Comparison of ENCODE assay signal across 25 cellular contexts in the genomic region with DNA sequence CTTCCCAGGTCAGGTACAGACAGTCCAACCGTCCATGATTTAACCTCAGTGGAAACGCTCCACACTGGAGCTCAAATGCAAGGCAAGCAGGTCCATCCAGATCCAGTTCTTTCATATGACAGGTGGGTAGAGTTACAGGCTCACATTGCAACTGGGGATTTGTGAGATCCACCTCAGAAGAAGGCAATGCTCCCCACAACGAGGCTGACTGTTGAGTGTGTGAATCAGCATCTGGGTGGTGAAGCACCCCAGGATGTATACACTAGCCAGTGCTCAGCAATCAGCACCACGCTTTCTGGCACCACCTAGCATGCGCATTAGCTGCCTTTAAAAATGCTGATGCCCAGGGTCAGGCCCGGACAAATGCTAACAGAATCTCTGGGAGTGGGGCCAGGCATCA.
"Had no signal": no experiment of that assay in that cellular context is flagged by ENCODE, and none has a peak within 500 bp of the region (broad histone marks: within the 10 kb centered on the region; RNA-seq: fewer than 3 reads in every experiment).

No MANE protein-coding gene starts in this region.

- H3K27ac ChIP-seq: adrenal gland, body of pancreas, cardiac muscle cell, colonic mucosa, gastroesophageal sphincter, hepatocyte, left ventricle myocardium inferior, neural progenitor cell, tibial nerve had no signal

- ATAC-seq: activated naive CD4-positive, alpha-beta T cell treated with anti-CD3 and anti-CD28 coated beads, Interleukin-2, amount 50 U/mL, for 72 hours; body of pancreas; gastroesophageal sphincter; natural killer cell; right cardiac atrium had no signal

- H3K9ac ChIP-seq: neural progenitor cell had no signal

- H3K4me1 ChIP-seq: adrenal gland, body of pancreas, colonic mucosa, gastroesophageal sphincter, left ventricle myocardium inferior, tibial nerve had no signal

- H3K27ac Mint-ChIP-seq: activated naive CD4-positive, alpha-beta T cell treated with anti-CD3 and anti-CD28 coated beads, Interleukin-2, amount 50 U/mL, for 72 hours; natural killer cell; neural progenitor cell; T-helper 1 cell treated with Interleukin-12 subunit alpha and Interleukin-12 subunit beta and Interleukin-4 antibody, amounts not matched to agents 30 μg/mL and 1 μg/mL, for 36 hours had no signal

- DNase-seq: activated CD8-positive, alpha-beta memory T cell treated with anti-CD3 and anti-CD28 coated beads for 24 hours; activated CD8-positive, alpha-beta memory T cell treated with anti-CD3 and anti-CD28 coated beads, Interleukin-2, amount 50 U/mL, for 4 hours; activated naive CD4-positive, alpha-beta T cell; activated T-cell treated with anti-CD3 and anti-CD28 coated beads, Interleukin-2, amount 50 U/mL, for 24 hours; adrenal gland; aorta; body of pancreas; cerebellar nuclear complex; colonic mucosa; effector CD8-positive, alpha-beta T cell; islet precursor cell; left ventricle myocardium inferior; mesendoderm; natural killer cell; right cardiac atrium; stimulated activated naive CD4-positive, alpha-beta T cell treated with Interleukin-2 at 50 U/mL for 16 hours; T1000 had no signal

- H3K4me3 ChIP-seq: adrenal gland, body of pancreas, cardiac muscle cell, colonic mucosa, gastroesophageal sphincter, hepatocyte, left ventricle myocardium inferior, lung, neural progenitor cell, tibial nerve had no signal

- H3K36me3 Mint-ChIP-seq: natural killer cell, neural progenitor cell had no signal

- H3K4me2 ChIP-seq: hepatocyte, neural progenitor cell had no signal

- H3K36me3 ChIP-seq: adrenal gland, cardiac muscle cell, colonic mucosa, gastroesophageal sphincter, left ventricle myocardium inferior, neural progenitor cell, tibial nerve had no signal

- H3K27me3 ChIP-seq: adrenal gland, body of pancreas, colonic mucosa, gastroesophageal sphincter, hepatocyte, neural progenitor cell, tibial nerve had no signal

- H3K4me3 Mint-ChIP-seq: activated T-cell treated with anti-CD3 and anti-CD28 coated beads, Interleukin-2, amount 50 U/mL, for 24 hours; natural killer cell; neural progenitor cell; T-helper 1 cell treated with Interleukin-12 subunit alpha and Interleukin-12 subunit beta and Interleukin-4 antibody, amounts not matched to agents 30 μg/mL and 1 μg/mL, for 36 hours had no signal

- H2AFZ ChIP-seq: hepatocyte, neural progenitor cell had no signal

- H3K79me2 ChIP-seq: hepatocyte had no signal

- H3K27me3 Mint-ChIP-seq: activated T-cell treated with anti-CD3 and anti-CD28 coated beads, Interleukin-2, amount 50 U/mL, for 24 hours had no signal

- H3K9me3 ChIP-seq: adrenal gland, body of pancreas, colonic mucosa, gastroesophageal sphincter, left ventricle myocardium inferior, tibial nerve had no signal

- H3K9me3 Mint-ChIP-seq: activated T-cell treated with anti-CD3 and anti-CD28 coated beads, Interleukin-2, amount 50 U/mL, for 24 hours; natural killer cell; neural progenitor cell; T-helper 1 cell treated with Interleukin-12 subunit alpha and Interleukin-12 subunit beta and Interleukin-4 antibody, amounts not matched to agents 30 μg/mL and 1 μg/mL, for 36 hours had no signal
